ENCODE assay signal across 17 cellular contexts in the genomic region with DNA sequence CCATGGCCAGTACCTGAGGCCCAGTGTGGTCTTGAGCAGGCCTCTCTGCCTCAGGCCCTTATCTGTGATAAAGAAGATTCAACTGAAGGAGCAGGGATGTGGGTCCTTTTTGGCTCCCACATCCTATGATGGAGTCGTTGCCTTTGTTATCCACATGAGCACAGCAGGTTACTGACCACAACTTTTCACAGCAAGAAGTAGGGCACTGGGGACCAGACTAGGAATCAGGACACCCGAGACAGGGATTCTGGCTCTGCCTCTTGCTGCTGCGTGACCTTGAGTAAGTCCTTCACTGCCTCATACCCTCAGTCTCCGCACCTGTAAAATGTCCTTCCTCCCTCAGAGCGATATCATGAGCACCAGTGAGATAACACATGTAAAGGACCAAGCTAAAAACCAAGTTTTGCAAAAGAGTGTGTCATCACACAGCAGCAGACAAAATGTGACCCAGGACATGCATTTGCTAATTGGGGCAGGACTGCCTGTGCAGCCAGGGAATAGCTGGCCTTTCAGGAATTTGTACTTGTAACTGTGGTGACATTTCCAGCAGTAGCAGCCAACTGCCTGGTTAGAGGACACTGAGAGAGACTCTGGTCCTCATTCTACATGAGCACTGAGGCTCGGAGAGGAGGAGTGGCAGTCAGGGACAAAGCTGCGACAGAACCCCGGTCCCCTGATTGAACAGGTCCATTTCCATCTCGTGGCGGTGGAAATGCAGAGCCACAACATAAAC. TPM values are rescaled to one million over a fixed set of nuclear protein-coding genes. Genes with fewer than 3 reads are reported as not detected.
"Had no signal": no experiment of that assay in that cellular context is flagged by ENCODE, and none has a peak within 500 bp of the region (broad histone marks: within the 10 kb centered on the region; RNA-seq: fewer than 3 reads in every experiment).

No MANE protein-coding gene starts in this region.

- H3K9me3 Mint-ChIP-seq: activated B cell treated with CpG ODN at 0.5 μM for 24 hours; activated CD4-positive, alpha-beta T cell treated with anti-CD3 and anti-CD28 coated beads, Interleukin-2, amount 10 ng/mL, durations not matched to agents 7 days and 5 days; activated naive CD4-positive, alpha-beta T cell treated with anti-CD3 and anti-CD28 coated beads, Interleukin-2, amount 50 U/mL, for 72 hours; activated T-helper 17 cell treated with anti-CD3 and anti-CD28 coated beads, Interleukin-2, amount 50 U/mL, for 72 hours; neural crest cell had no signal

- DNase-seq: activated B cell treated with CpG ODN at 0.5 μM for 24 hours; activated CD4-positive, alpha-beta T cell treated with anti-CD3 and anti-CD28 coated beads, Interleukin-2, amount 10 ng/mL, durations not matched to agents 7 days and 5 days; activated CD8-positive, alpha-beta memory T cell treated with anti-CD3 and anti-CD28 coated beads for 24 hours; spleen; stimulated activated CD4-positive, alpha-beta T cell treated with anti-CD3 and anti-CD28 coated beads, Interleukin-1b, Interleukin-23, amount 100 ng/mL, for 48 hours; stimulated activated naive CD4-positive, alpha-beta T cell; substantia nigra; T-helper 17 cell; trophoblast cell had no signal

- H3K9me3 ChIP-seq: breast epithelium, pancreas, spleen had no signal

- H3K36me3 ChIP-seq: breast epithelium, pancreas, spleen had no signal

- H3K4me3 ChIP-seq: breast epithelium, dorsolateral prefrontal cortex, pancreas, spleen had no signal

- H3K4me1 ChIP-seq: breast epithelium, pancreas, spleen had no signal

- H3K4me3 Mint-ChIP-seq: activated B cell treated with CpG ODN at 0.5 μM for 24 hours; activated CD4-positive, alpha-beta T cell treated with anti-CD3 and anti-CD28 coated beads, Interleukin-2, amount 10 ng/mL, durations not matched to agents 7 days and 5 days; activated T-helper 17 cell treated with anti-CD3 and anti-CD28 coated beads, Interleukin-2, amount 50 U/mL, for 72 hours; neural crest cell; T-helper 17 cell had no signal

- H3K27ac Mint-ChIP-seq: activated B cell treated with CpG ODN at 0.5 μM for 24 hours; activated CD4-positive, alpha-beta T cell treated with anti-CD3 and anti-CD28 coated beads, Interleukin-2, amount 10 ng/mL, durations not matched to agents 7 days and 5 days; activated T-helper 17 cell treated with anti-CD3 and anti-CD28 coated beads, Interleukin-2, amount 50 U/mL, for 72 hours; T-helper 17 cell had no signal

- H3K27me3 ChIP-seq: breast epithelium, dorsolateral prefrontal cortex, pancreas, spleen had no signal

- H3K36me3 Mint-ChIP-seq: activated naive CD4-positive, alpha-beta T cell treated with anti-CD3 and anti-CD28 coated beads, Interleukin-2, amount 50 U/mL, for 72 hours had no signal

- ATAC-seq: activated naive CD4-positive, alpha-beta T cell treated with anti-CD3 and anti-CD28 coated beads, Interleukin-2, amount 50 U/mL, for 72 hours; activated T-helper 17 cell treated with anti-CD3 and anti-CD28 coated beads, Interleukin-2, amount 50 U/mL, for 72 hours; esophagus mucosa; T-helper 17 cell had no signal

- H3K4me1 Mint-ChIP-seq: activated B cell treated with CpG ODN at 0.5 μM for 24 hours; activated CD4-positive, alpha-beta T cell treated with anti-CD3 and anti-CD28 coated beads, Interleukin-2, amount 10 ng/mL, durations not matched to agents 7 days and 5 days; activated T-helper 17 cell treated with anti-CD3 and anti-CD28 coated beads, Interleukin-2, amount 50 U/mL, for 72 hours had no signal

- H3K27ac ChIP-seq: breast epithelium, dorsolateral prefrontal cortex, pancreas, spleen had no signal

RNA-seq across cellular contexts. Expression of gene SMIM35, which starts 13.2 kb away (rescaled TPM):
- total RNA-seq: activated naive CD4-positive, alpha-beta T cell treated with anti-CD3 and anti-CD28 coated beads, Interleukin-2, amount 50 U/mL, for 72 hours; activated T-helper 17 cell treated with anti-CD3 and anti-CD28 coated beads, Interleukin-2, amount 50 U/mL, for 72 hours; breast epithelium; esophagus mucosa; liver; neural crest cell; pancreas had no signal

RNA-seq across cellular contexts. Expression of gene TMPRSS4, which starts 23.1 kb away (rescaled TPM):
- total RNA-seq: activated B cell treated with CpG ODN at 0.5 μM for 24 hours; activated CD4-positive, alpha-beta T cell treated with anti-CD3 and anti-CD28 coated beads, Interleukin-2, amount 10 ng/mL, durations not matched to agents 7 days and 5 days; activated naive CD4-positive, alpha-beta T cell treated with anti-CD3 and anti-CD28 coated beads, Interleukin-2, amount 50 U/mL, for 72 hours; dorsolateral prefrontal cortex; neural crest cell; T-helper 17 cell had no signal

RNA-seq across cellular contexts. Expression of gene SCN4B, which starts 52.6 kb away (rescaled TPM):
- total RNA-seq: activated B cell treated with CpG ODN at 0.5 μM for 24 hours, T-helper 17 cell had no signal
